1 cellular context compared by ENCODE assay signal in genomic region chr19:980133-980998, GRCh38.
TF ChIP-seq lines count a peak whose summit lies in the region.

No MANE protein-coding gene starts in this region.

TF ChIP-seq in HepG2, 621 proteins besides CTCF, POLR2A, EP300 and RAD21 (continued from another document and continues in another):
- TF ChIP-seq, protein P1, sequence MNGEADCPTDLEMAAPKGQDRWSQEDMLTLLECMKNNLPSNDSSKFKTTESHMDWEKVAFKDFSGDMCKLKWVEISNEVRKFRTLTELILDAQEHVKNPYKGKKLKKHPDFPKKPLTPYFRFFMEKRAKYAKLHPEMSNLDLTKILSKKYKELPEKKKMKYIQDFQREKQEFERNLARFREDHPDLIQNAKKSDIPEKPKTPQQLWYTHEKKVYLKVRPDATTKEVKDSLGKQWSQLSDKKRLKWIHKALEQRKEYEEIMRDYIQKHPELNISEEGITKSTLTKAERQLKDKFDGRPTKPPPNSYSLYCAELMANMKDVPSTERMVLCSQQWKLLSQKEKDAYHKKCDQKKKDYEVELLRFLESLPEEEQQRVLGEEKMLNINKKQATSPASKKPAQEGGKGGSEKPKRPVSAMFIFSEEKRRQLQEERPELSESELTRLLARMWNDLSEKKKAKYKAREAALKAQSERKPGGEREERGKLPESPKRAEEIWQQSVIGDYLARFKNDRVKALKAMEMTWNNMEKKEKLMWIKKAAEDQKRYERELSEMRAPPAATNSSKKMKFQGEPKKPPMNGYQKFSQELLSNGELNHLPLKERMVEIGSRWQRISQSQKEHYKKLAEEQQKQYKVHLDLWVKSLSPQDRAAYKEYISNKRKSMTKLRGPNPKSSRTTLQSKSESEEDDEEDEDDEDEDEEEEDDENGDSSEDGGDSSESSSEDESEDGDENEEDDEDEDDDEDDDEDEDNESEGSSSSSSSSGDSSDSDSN (CRISPR knock-in tag; IDR thresholded peaks at IDR 0.05), result peak; percentile 89
- peak; percentile 29; the same call in 1 of the 2 replicates for TF ChIP-seq ARID2 (CRISPR knock-in tag; IDR thresholded peaks at IDR 0.05; ENCODE audit: borderline replicate concordance)
- TF ChIP-seq CCDC6 (CRISPR knock-in tag; IDR thresholded peaks at IDR 0.05), result peak; percentile 16; the same call in 1 of the 2 replicates
- TF ChIP-seq SP1 (IDR thresholded peaks at IDR 0.05), result no peak
- TF ChIP-seq SP1 (CRISPR knock-in tag; IDR thresholded peaks at IDR 0.05), result peak; percentile 72
- TF ChIP-seq MAX (IDR thresholded peaks at IDR 0.05), result peak; percentile 90
- TF ChIP-seq, protein P2, sequence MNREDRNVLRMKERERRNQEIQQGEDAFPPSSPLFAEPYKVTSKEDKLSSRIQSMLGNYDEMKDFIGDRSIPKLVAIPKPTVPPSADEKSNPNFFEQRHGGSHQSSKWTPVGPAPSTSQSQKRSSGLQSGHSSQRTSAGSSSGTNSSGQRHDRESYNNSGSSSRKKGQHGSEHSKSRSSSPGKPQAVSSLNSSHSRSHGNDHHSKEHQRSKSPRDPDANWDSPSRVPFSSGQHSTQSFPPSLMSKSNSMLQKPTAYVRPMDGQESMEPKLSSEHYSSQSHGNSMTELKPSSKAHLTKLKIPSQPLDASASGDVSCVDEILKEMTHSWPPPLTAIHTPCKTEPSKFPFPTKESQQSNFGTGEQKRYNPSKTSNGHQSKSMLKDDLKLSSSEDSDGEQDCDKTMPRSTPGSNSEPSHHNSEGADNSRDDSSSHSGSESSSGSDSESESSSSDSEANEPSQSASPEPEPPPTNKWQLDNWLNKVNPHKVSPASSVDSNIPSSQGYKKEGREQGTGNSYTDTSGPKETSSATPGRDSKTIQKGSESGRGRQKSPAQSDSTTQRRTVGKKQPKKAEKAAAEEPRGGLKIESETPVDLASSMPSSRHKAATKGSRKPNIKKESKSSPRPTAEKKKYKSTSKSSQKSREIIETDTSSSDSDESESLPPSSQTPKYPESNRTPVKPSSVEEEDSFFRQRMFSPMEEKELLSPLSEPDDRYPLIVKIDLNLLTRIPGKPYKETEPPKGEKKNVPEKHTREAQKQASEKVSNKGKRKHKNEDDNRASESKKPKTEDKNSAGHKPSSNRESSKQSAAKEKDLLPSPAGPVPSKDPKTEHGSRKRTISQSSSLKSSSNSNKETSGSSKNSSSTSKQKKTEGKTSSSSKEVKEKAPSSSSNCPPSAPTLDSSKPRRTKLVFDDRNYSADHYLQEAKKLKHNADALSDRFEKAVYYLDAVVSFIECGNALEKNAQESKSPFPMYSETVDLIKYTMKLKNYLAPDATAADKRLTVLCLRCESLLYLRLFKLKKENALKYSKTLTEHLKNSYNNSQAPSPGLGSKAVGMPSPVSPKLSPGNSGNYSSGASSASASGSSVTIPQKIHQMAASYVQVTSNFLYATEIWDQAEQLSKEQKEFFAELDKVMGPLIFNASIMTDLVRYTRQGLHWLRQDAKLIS (CRISPR knock-in tag; IDR thresholded peaks at IDR 0.05), result peak; percentile 68; the same call in 1 of the 2 replicates
- TF ChIP-seq TAF1 (CRISPR knock-in tag; IDR thresholded peaks at IDR 0.05), result peak; percentile 72; the same call in 1 of the 2 replicates
- TF ChIP-seq HNRNPLL (IDR thresholded peaks at IDR 0.05; ENCODE audit: low read depth, low read length, poor library complexity, severe bottlenecking), result peak; percentile 31
- peak; percentile 95 for TF ChIP-seq TBX2 (CRISPR knock-in tag; IDR thresholded peaks at IDR 0.05; ENCODE audit: borderline replicate concordance)
- peak; percentile 56; the same call in 1 of the 2 replicates for TF ChIP-seq ZNF556 (CRISPR knock-in tag; IDR thresholded peaks at IDR 0.05; ENCODE audit: borderline replicate concordance)
- TF ChIP-seq PAX8 (CRISPR knock-in tag; IDR thresholded peaks at IDR 0.05; ENCODE audit: borderline replicate concordance), result 0 out of 2 replicates have a peak, but pooled peaks have one; percentile 67
- peak; percentile 82; the same call in 1 of the 2 replicates for TF ChIP-seq KDM2A (CRISPR knock-in tag; IDR thresholded peaks at IDR 0.05; ENCODE audit: borderline replicate concordance, low read depth)
- peak; percentile 100 for TF ChIP-seq ZNF281 (CRISPR knock-in tag; IDR thresholded peaks at IDR 0.05; ENCODE audit: borderline replicate concordance)
- no peak for TF ChIP-seq MAFK (conservative IDR thresholded peaks at IDR 0.05 in 1 of 2, IDR thresholded peaks at IDR 0.05 in 1 of 2; ENCODE audit: low read length in 2 of 2)
- no peak for TF ChIP-seq TMF1 (CRISPR knock-in tag; IDR thresholded peaks at IDR 0.05; ENCODE audit: low read depth)
- TF ChIP-seq ZNF343 (CRISPR knock-in tag; IDR thresholded peaks at IDR 0.05), result no peak
- TF ChIP-seq ZNF318 (CRISPR knock-in tag; IDR thresholded peaks at IDR 0.05), result peak; percentile 79; the same call in 1 of the 2 replicates
- TF ChIP-seq THYN1 (CRISPR knock-in tag; IDR thresholded peaks at IDR 0.05; ENCODE audit: borderline replicate concordance, low read depth), result 0 out of 2 replicates have a peak, but pooled peaks have one; percentile 44
- no peak for TF ChIP-seq ISX (CRISPR knock-in tag; conservative IDR thresholded peaks at IDR 0.05)
- peak; percentile 85 for TF ChIP-seq KAT8 (CRISPR knock-in tag; IDR thresholded peaks at IDR 0.05)
- TF ChIP-seq ZNF263 (CRISPR knock-in tag; IDR thresholded peaks at IDR 0.05), result peak; percentile 82
- TF ChIP-seq, protein P3, sequence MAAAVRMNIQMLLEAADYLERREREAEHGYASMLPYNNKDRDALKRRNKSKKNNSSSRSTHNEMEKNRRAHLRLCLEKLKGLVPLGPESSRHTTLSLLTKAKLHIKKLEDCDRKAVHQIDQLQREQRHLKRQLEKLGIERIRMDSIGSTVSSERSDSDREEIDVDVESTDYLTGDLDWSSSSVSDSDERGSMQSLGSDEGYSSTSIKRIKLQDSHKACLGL (CRISPR knock-in tag; IDR thresholded peaks at IDR 0.05), result peak; percentile 57; the same call in 1 of the 2 replicates
- peak; percentile 93 for TF ChIP-seq ZNF501 (CRISPR knock-in tag; IDR thresholded peaks at IDR 0.05)
- TF ChIP-seq STAT5B (CRISPR knock-in tag; IDR thresholded peaks at IDR 0.05), result 0 out of 2 replicates have a peak, but pooled peaks have one; percentile 32
- TF ChIP-seq KAT7 (CRISPR knock-in tag; IDR thresholded peaks at IDR 0.05; ENCODE audit: borderline replicate concordance), result peak; percentile 89; the same call in 1 of the 2 replicates
- TF ChIP-seq ATF7-NPFF (CRISPR knock-in tag; IDR thresholded peaks at IDR 0.05; ENCODE audit: low read depth), result 0 out of 2 replicates have a peak, but pooled peaks have one; percentile 38
- TF ChIP-seq, protein P4, sequence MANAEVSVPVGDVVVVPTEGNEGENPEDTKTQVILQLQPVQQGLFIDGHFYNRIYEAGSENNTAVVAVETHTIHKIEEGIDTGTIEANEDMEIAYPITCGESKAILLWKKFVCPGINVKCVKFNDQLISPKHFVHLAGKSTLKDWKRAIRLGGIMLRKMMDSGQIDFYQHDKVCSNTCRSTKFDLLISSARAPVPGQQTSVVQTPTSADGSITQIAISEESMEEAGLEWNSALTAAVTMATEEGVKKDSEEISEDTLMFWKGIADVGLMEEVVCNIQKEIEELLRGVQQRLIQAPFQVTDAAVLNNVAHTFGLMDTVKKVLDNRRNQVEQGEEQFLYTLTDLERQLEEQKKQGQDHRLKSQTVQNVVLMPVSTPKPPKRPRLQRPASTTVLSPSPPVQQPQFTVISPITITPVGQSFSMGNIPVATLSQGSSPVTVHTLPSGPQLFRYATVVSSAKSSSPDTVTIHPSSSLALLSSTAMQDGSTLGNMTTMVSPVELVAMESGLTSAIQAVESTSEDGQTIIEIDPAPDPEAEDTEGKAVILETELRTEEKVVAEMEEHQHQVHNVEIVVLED (CRISPR knock-in tag; IDR thresholded peaks at IDR 0.05; ENCODE audit: borderline replicate concordance), result peak; percentile 56; the same call in 1 of the 2 replicates
- TF ChIP-seq REL (CRISPR knock-in tag; conservative IDR thresholded peaks at IDR 0.05), result peak; percentile 75; the same call in 1 of the 2 replicates
- TF ChIP-seq HMG20A (CRISPR knock-in tag; IDR thresholded peaks at IDR 0.05; ENCODE audit: borderline replicate concordance), result peak; percentile 33; the same call in 1 of the 2 replicates
- TF ChIP-seq ZSCAN31 (CRISPR knock-in tag; IDR thresholded peaks at IDR 0.05; ENCODE audit: low read depth), result 0 out of 2 replicates have a peak, but pooled peaks have one; percentile 77
- no peak for TF ChIP-seq PCBP2 (optimal IDR thresholded peaks at IDR 0.05; ENCODE audit: low read depth, low read length, poor library complexity, severe bottlenecking)
- peak; percentile 67; the same call in 1 of the 2 replicates for TF ChIP-seq ARHGAP35 (CRISPR knock-in tag; IDR thresholded peaks at IDR 0.05; ENCODE audit: borderline replicate concordance)
- peak; percentile 59; the same call in 1 of the 2 replicates for TF ChIP-seq ARNTL (CRISPR knock-in tag; IDR thresholded peaks at IDR 0.05)
- TF ChIP-seq ZNF160 (CRISPR knock-in tag; IDR thresholded peaks at IDR 0.05), result peak; percentile 60; the same call in 1 of the 2 replicates
- peak; percentile 95 for TF ChIP-seq ZBTB7A (CRISPR knock-in tag; IDR thresholded peaks at IDR 0.05)
- no peak for TF ChIP-seq ZNF776 (CRISPR knock-in tag; IDR thresholded peaks at IDR 0.05)
- TF ChIP-seq BCL6 (CRISPR knock-in tag; IDR thresholded peaks at IDR 0.05), result peak; percentile 93
